Comparison of ENCODE assay signal across 21 cellular contexts in the genomic region with DNA sequence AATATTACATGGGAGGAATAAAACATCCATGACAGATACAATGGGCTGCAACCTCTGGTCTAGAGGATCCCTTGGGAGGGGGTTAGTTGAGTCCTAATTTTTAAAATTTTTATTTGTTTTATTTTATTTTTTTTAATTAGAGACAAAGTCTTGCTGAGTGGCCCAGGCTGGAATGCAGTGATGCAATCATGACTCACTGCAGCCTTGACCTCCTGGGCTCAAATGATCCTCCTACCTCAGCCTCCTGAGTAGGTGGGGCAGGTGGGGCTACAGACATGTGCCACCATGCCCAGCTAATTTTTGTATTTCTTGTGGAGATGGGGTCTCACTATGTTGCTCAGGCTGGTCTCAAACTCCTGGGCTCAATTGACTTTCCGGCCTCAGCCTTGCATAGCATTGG. TPM values are rescaled to one million over a fixed set of nuclear protein-coding genes. Genes with fewer than 3 reads are reported as not detected.
DNase-seq lines count a peak whose midpoint lies in the region; ATAC-seq and TF ChIP-seq lines count a peak whose summit lies in the region.
"Had no signal": no experiment of that assay in that cellular context is flagged by ENCODE, and none has a peak within 500 bp of the region (broad histone marks: within the 10 kb centered on the region; RNA-seq: fewer than 3 reads in every experiment).

No MANE protein-coding gene starts in this region.

- no peak overlapping the region for H4K5ac ChIP-seq in mesendoderm (ENCODE audit: low read length)

- no peak overlapping the region for H3K56ac ChIP-seq in mesendoderm (ENCODE audit: low read length)

- no peak for TF ChIP-seq CTCF in PC-3 (conservative IDR thresholded peaks at IDR 0.05; ENCODE audit: low read depth, low read length)

- intact Hi-C loops in PC-3 (cut with micrococcal nuclease), result no loop called here

- H3K9ac ChIP-seq in PC-3 (ENCODE audit: low read length) (no peak overlapping the region), mesendoderm (ENCODE audit: low read length) (no peak overlapping the region)

- ATAC-seq in PC-3, result peak; percentile 69
- ATAC-seq in HG03097 (IDR thresholded peaks at IDR 0.05; ENCODE audit: low FRiP score, unreplicated experiment), result no peak
- ATAC-seq in GM19463 (IDR thresholded peaks at IDR 0.05; ENCODE audit: unreplicated experiment), result no peak
- ATAC-seq: GM23338; naive thymus-derived CD4-positive, alpha-beta T cell; right cardiac atrium had no signal

- H4K8ac ChIP-seq in mesendoderm (ENCODE audit: low read depth, low read length), result no peak overlapping the region

- H2AFZ ChIP-seq in PC-3 (ENCODE audit: low read length), result no peak overlapping the region
- H2AFZ ChIP-seq: GM23338, hepatocyte had no signal

- H3K4me1 ChIP-seq in PC-3 (ENCODE audit: insufficient read depth, low read length) (peaks cover 18% of the 10 kb centered on the region; the same call in 1 of the 2 replicates), mesendoderm (ENCODE audit: control insufficient read depth, low read depth, low read length) (no peaks in the 10 kb centered on the region)

- H3K4me2 ChIP-seq in PC-3 (ENCODE audit: low read length) (no peak overlapping the region), mesendoderm (ENCODE audit: low read length) (no peak overlapping the region)
- H3K4me2 ChIP-seq: GM23338, hepatocyte had no signal

- no peak overlapping the region for H3K27ac ChIP-seq in PC-3 (ENCODE audit: low read length)
- no peak overlapping the region for H3K27ac ChIP-seq in mesendoderm (ENCODE audit: low read depth, low read length)
- H3K27ac ChIP-seq: hepatocyte, ovary had no signal

- H3K9me2 ChIP-seq in PC-3 (replicated peaks; ENCODE audit: low read length), result no peaks in the 10 kb centered on the region

- no peaks in the 10 kb centered on the region for H3K79me1 ChIP-seq in mesendoderm (ENCODE audit: low read length)

- H3K79me2 ChIP-seq in PC-3 (ENCODE audit: low read length) (no peaks in the 10 kb centered on the region), mesendoderm (ENCODE audit: control insufficient read depth, insufficient read depth, low read length) (no peaks in the 10 kb centered on the region)
- H3K79me2 ChIP-seq: hepatocyte had no signal

- H2BK120ac ChIP-seq in mesendoderm (ENCODE audit: low read depth, low read length), result no peak overlapping the region

- no peak overlapping the region for H3K4me3 ChIP-seq in PC-3 (ENCODE audit: low read length)
- no peak overlapping the region for H3K4me3 ChIP-seq in mesendoderm (ENCODE audit: low read length)
- H3K4me3 ChIP-seq: GM23338, hepatocyte, ovary had no signal

- POLR2A ChIA-PET in PC-3 (lab: Charles Lee; ENCODE audit: unreplicated experiment), result no interaction called here

- WGBS in mesendoderm (ENCODE audit: extremely low coverage, insufficient coverage, low lambda C conversion rate), result no CpG with 5 or more reads among the region's 1 CpG

- H2BK5ac ChIP-seq in mesendoderm (ENCODE audit: low read length), result no peak overlapping the region

- no peak overlapping the region for H2BK15ac ChIP-seq in mesendoderm (replicated peaks; ENCODE audit: low read depth)

- H2AK5ac ChIP-seq in mesendoderm (ENCODE audit: low read length), result no peak overlapping the region

- H3K23ac ChIP-seq in mesendoderm (ENCODE audit: low read length), result no peak overlapping the region

- no peaks in the 10 kb centered on the region for H3F3A ChIP-seq in PC-3 (ENCODE audit: low read length, unreplicated experiment)

- H3K4ac ChIP-seq in mesendoderm (ENCODE audit: low read depth, low read length), result no peak overlapping the region

- no peak overlapping the region for H3K18ac ChIP-seq in mesendoderm (ENCODE audit: low read length)

- CTCF ChIA-PET in PC-3 (lab: Charles Lee), result no interaction called here

- peak; percentile 44 for DNase-seq in EL
- peak; percentile 73 for DNase-seq in PC-3
- peak; percentile 9 for DNase-seq in dermis blood vessel endothelial cell
- DNase-seq in kidney tubule cell (ENCODE audit: low spot score), result peak; percentile 41
- DNase-seq in mesendoderm, result no peak
- no peak for DNase-seq in MV-4-11 (lab: John Stamatoyannopoulos, UW)
- DNase-seq: activated CD4-positive, alpha-beta T cell treated with anti-CD3 and anti-CD28 coated beads, Interleukin-2, amount 50 U/mL, for 1 hour; activated CD8-positive, alpha-beta memory T cell treated with anti-CD3 and anti-CD28 coated beads, Interleukin-2, amount 50 U/mL, for 48 hours; amygdala; effector memory CD4-positive, alpha-beta T cell; naive thymus-derived CD4-positive, alpha-beta T cell; NCI-H1048; NCI-H2029; NCI-H446 treated with DMSO at 0.1 percent for 48 hours; right cardiac atrium; substantia nigra had no signal

- H3K27me3 ChIP-seq in PC-3 (ENCODE audit: low read length) (no peaks in the 10 kb centered on the region), mesendoderm (ENCODE audit: insufficient read depth, low read length, poor library complexity) (no peaks in the 10 kb centered on the region)
- H3K27me3 ChIP-seq: hepatocyte, ovary had no signal

- H3K9me3 ChIP-seq in PC-3 (ENCODE audit: low read length), result no peaks in the 10 kb centered on the region
- H3K9me3 ChIP-seq: ovary had no signal

- H3K36me3 ChIP-seq in PC-3 (ENCODE audit: low read depth, low read length) (no peaks in the 10 kb centered on the region), mesendoderm (ENCODE audit: control insufficient read depth, insufficient read depth, low read length) (no peaks in the 10 kb centered on the region)
- H3K36me3 ChIP-seq: ovary had no signal

- no TSS peak for BruUV-seq in PC-3 (replicated peaks; lab: Mats Ljungman, UMichigan)

- no peaks in the 10 kb centered on the region for H4K20me1 ChIP-seq in PC-3 (ENCODE audit: low read length)

RNA-seq across cellular contexts. Expression of a gene that starts 43.1 kb away (rescaled TPM):
- total RNA-seq in PC-3 (2014; rRNA removed), result 14.8 and 16.6 TPM in 2 replicates
- 9.1 and 9.2 TPM in 2 replicates for total RNA-seq in dermis blood vessel endothelial cell
- polyA plus RNA-seq in mesendoderm (2013, experiment 1 of 2), result 11.1 TPM
- polyA plus RNA-seq in mesendoderm (2013, experiment 2 of 2), result 11.4 TPM

Comparison
In these comparisons a context has a peak if more than half of its experiments do, and no peak if none do; other contexts are left out.
1. DNase-seq: peak in EL (single experiment), PC-3 (single experiment), dermis blood vessel endothelial cell (single experiment) and kidney tubule cell (single experiment); none in mesendoderm (single experiment) and MV-4-11 (single experiment).